Comparison of ENCODE assay signal across 2 cellular contexts in genomic region chr19:48549380-48549779, GRCh38.
TF ChIP-seq lines count a peak whose summit lies in the region.

No MANE protein-coding gene starts in this region.

TF ChIP-seq in HEK293, 187 proteins besides CTCF, POLR2A, EP300 and RAD21:
- TF ChIP-seq HOXC10 (CRISPR knock-in tag; IDR thresholded peaks at IDR 0.05) (no peak), ZNF664 (tag by site-specific recombination; IDR thresholded peaks at IDR 0.05) (peak; percentile 93), ELK4 (IDR thresholded peaks at IDR 0.05; ENCODE audit: borderline replicate concordance, low read depth, low read length) (no peak), ZNF24 (tag by site-specific recombination; IDR thresholded peaks at IDR 0.05) (0 out of 2 replicates have a peak, but pooled peaks have one; percentile 31), ZNF311 (tag by site-specific recombination; IDR thresholded peaks at IDR 0.05; ENCODE audit: borderline replicate concordance) (no peak), AEBP2 (tag by site-specific recombination; IDR thresholded peaks at IDR 0.05; ENCODE audit: borderline replicate concordance) (no peak), ZNF175 (tag by site-specific recombination; IDR thresholded peaks at IDR 0.05) (no peak)
TF ChIP-seq in HEK293: peak in this region for 2.

TF ChIP-seq in H1, 55 proteins besides CTCF, POLR2A, EP300 and RAD21:
- TF ChIP-seq KDM5A (IDR thresholded peaks at IDR 0.05; ENCODE audit: low read length) (no peak), ATF3 (IDR thresholded peaks at IDR 0.05; ENCODE audit: insufficient read depth, low read depth, low read length) (no peak)
